16 cellular contexts compared by ENCODE assay signal in genomic region chr22:27420186-27420816, GRCh38.
DNase-seq lines count a peak whose midpoint lies in the region; ATAC-seq and TF ChIP-seq lines count a peak whose summit lies in the region.
"Had no signal": no experiment of that assay in that cellular context is flagged by ENCODE, and none has a peak within 500 bp of the region (broad histone marks: within the 10 kb centered on the region; RNA-seq: fewer than 3 reads in every experiment).

No MANE protein-coding gene starts in this region.

- H3K27me3 ChIP-seq in AG04450 (ENCODE audit: control insufficient read depth, insufficient read depth, low read length) (peaks cover 12% of the 10 kb centered on the region), breast epithelium (no peaks in the 10 kb centered on the region), uterus (no peaks in the 10 kb centered on the region)

- H3K36me3 Mint-ChIP-seq in activated CD4-positive, alpha-beta memory T cell treated with anti-CD3 and anti-CD28 coated beads for 36 hours = no peaks in the 10 kb centered on the region

- ATAC-seq in left cardiac atrium (peak; percentile 12 to 36), sciatic nerve (peak; percentile 58), HG03139 (IDR thresholded peaks at IDR 0.05; ENCODE audit: unreplicated experiment) (no peak), GM21723 (IDR thresholded peaks at IDR 0.05; ENCODE audit: unreplicated experiment) (no peak)

- H3K4me1 ChIP-seq in breast epithelium (peaks cover 8 to 14% of the 10 kb centered on the region in 2 donors), uterus (no peaks in the 10 kb centered on the region)

- intact Hi-C loops in breast epithelium (cut with DNase I; ENCODE audit: low total_unique reads) (loop anchor here (5.0 kb wide), 1 partner anchor 1502 kb away; no protein-coding TSS in a partner anchor), left cardiac atrium (cut with DNase I) (no loop called here), sciatic nerve (cut with DNase I) (no loop called here), uterus (cut with DNase I; ENCODE audit: low total_unique reads) (no loop called here)
- intact Hi-C loops in activated CD4-positive, alpha-beta memory T cell treated with anti-CD3 and anti-CD28 coated beads for 36 hours (cut with micrococcal nuclease) = no loop called here

- POLR2A ChIA-PET in AG04450 (lab: Yijun Ruan, JAX) = interaction anchor here (1.1 to 1.9 kb wide), 3 partner anchors 41 to 93 kb away, joined by 3 to 6 read pairs (median 3); no protein-coding TSS in a partner anchor
- POLR2A ChIA-PET in activated CD4-positive, alpha-beta memory T cell treated with anti-CD3 and anti-CD28 coated beads for 36 hours (lab: Charles Lee) = no interaction called here

- no peaks in the 10 kb centered on the region for H3K36me3 ChIP-seq in breast epithelium
- no peaks in the 10 kb centered on the region for H3K36me3 ChIP-seq in uterus

- H3K9me3 Mint-ChIP-seq in activated CD4-positive, alpha-beta memory T cell treated with anti-CD3 and anti-CD28 coated beads for 36 hours = no peaks in the 10 kb centered on the region
- H3K9me3 Mint-ChIP-seq: central memory CD8-positive, alpha-beta T cell had no signal

- no peak overlapping the region for H3K4me3 Mint-ChIP-seq in activated CD4-positive, alpha-beta memory T cell treated with anti-CD3 and anti-CD28 coated beads for 36 hours
- H3K4me3 Mint-ChIP-seq: central memory CD8-positive, alpha-beta T cell had no signal

- TF ChIP-seq CTCF in AG04450 (IDR thresholded peaks at IDR 0.05; ENCODE audit: low read depth, low read length) (no peak), breast epithelium (IDR thresholded peaks at IDR 0.05) (no peak), uterus (IDR thresholded peaks at IDR 0.05) (no peak)

- no peaks in the 10 kb centered on the region for H3K4me1 Mint-ChIP-seq in activated CD4-positive, alpha-beta memory T cell treated with anti-CD3 and anti-CD28 coated beads for 36 hours (ENCODE audit: low read depth)
- H3K4me1 Mint-ChIP-seq: central memory CD8-positive, alpha-beta T cell had no signal

- H3K9me3 ChIP-seq in AG04450 (ENCODE audit: control insufficient read depth, insufficient read depth, low read length) = peaks cover 4% of the 10 kb centered on the region; the same call in 1 of the 2 replicates
- H3K9me3 ChIP-seq in breast epithelium = no peaks in the 10 kb centered on the region
- H3K9me3 ChIP-seq in uterus = no peaks in the 10 kb centered on the region

- CTCF ChIA-PET in AG04450 (lab: Charles Lee) = interaction anchor here (0.9 to 1.3 kb wide), 2 partner anchors 385 to 461 kb away, joined by 3 to 4 read pairs; no protein-coding TSS in a partner anchor
- CTCF ChIA-PET in activated CD4-positive, alpha-beta memory T cell treated with anti-CD3 and anti-CD28 coated beads for 36 hours (lab: Charles Lee) = no interaction called here

- H3K4me3 ChIP-seq in AG04450 (ENCODE audit: low read depth, low read length) = no peak overlapping the region
- peak overlapping the region in 1 of 3 donors; percentile 48 for H3K4me3 ChIP-seq in breast epithelium
- no peak overlapping the region for H3K4me3 ChIP-seq in uterus

- TF ChIP-seq POLR2A in breast epithelium (IDR thresholded peaks at IDR 0.05) (no peak), uterus (IDR thresholded peaks at IDR 0.05) (no peak)

- H3K27me3 Mint-ChIP-seq in activated CD4-positive, alpha-beta memory T cell treated with anti-CD3 and anti-CD28 coated beads for 36 hours = peaks cover 15% of the 10 kb centered on the region

- H3K27ac ChIP-seq in AG04450 (ENCODE audit: low read depth, low read length) = peak overlapping the region; percentile 80
- peak overlapping the region; percentile 80 to 82 for H3K27ac ChIP-seq in breast epithelium
- peak overlapping the region in 1 of 2 donors; percentile 46 for H3K27ac ChIP-seq in uterus
- H3K27ac ChIP-seq: KMS-11 had no signal

- DNase-seq in AG04450 (ENCODE audit: low read depth, low spot score) = no peak
- no peak for DNase-seq in breast epithelium (ENCODE audit: low spot score in 2 of 2)
- DNase-seq in left cardiac atrium = peak; percentile 33
- DNase-seq in sciatic nerve (ENCODE audit: low spot score) = no peak
- DNase-seq in uterus = no peak
- DNase-seq in activated CD4-positive, alpha-beta memory T cell treated with anti-CD3 and anti-CD28 coated beads for 36 hours = no peak
- DNase-seq: activated CD4-positive, alpha-beta T cell treated with anti-CD3 and anti-CD28 coated beads, Interleukin-2, amount 50 U/mL, for 48 hours; GF-D8; GOT3; NCI-H1694 treated with DMSO at 0.1 percent for 48 hours; NCI-H526 treated with DMSO at 0.1 percent for 48 hours; stimulated activated naive CD4-positive, alpha-beta T cell treated with Interleukin-2 at 50 U/mL for 16 hours had no signal

- no peak overlapping the region for H3K27ac Mint-ChIP-seq in activated CD4-positive, alpha-beta memory T cell treated with anti-CD3 and anti-CD28 coated beads for 36 hours

Comparison
In these comparisons a context has a peak if more than half of its experiments do, and no peak if none do; other contexts are left out.
1. ATAC-seq: peak in left cardiac atrium (2 of 2) and sciatic nerve (single experiment); none in HG03139 (single experiment) and GM21723 (single experiment).